ENCODE assay signal across 14 cellular contexts in the genomic region with DNA sequence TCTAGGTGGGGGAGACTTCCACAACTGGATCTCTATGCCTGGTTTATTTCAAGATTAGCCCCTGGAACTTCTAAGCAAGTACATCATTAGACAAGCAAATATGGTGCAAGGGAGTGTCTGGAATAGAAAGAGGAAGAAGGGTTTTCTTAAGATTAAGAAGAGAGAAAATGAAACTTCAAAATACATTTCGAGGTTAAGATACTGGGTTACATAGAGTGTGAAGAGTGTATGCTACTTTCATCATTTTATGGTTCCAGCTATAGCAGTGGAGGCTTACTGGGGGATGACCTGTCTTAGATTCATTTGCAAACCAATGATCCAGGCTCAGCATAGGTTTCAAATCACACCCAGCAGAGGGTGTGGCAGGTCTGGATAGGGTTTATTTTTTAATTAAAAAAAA.
DNase-seq lines count a peak whose midpoint lies in the region; ATAC-seq and TF ChIP-seq lines count a peak whose summit lies in the region.
"Had no signal": no experiment of that assay in that cellular context is flagged by ENCODE, and none has a peak within 500 bp of the region (broad histone marks: within the 10 kb centered on the region; RNA-seq: fewer than 3 reads in every experiment).

No MANE protein-coding gene starts in this region.

- H3K4me3 Mint-ChIP-seq in activated naive CD4-positive, alpha-beta T cell treated with anti-CD3 and anti-CD28 coated beads, Interleukin-2, amount 10 ng/mL, durations not matched to agents 7 days and 5 days, result no peak overlapping the region
- no peak overlapping the region for H3K4me3 Mint-ChIP-seq in endothelial cell (ENCODE audit: unreplicated experiment)
- H3K4me3 Mint-ChIP-seq: activated CD4-positive, alpha-beta memory T cell treated with anti-CD3 and anti-CD28 coated beads for 36 hours; CD8-positive, alpha-beta T cell had no signal

- no peak for TF ChIP-seq CTCF in endothelial cell (IDR thresholded peaks at IDR 0.05; ENCODE audit: unreplicated experiment)

- CTCF ChIA-PET in activated naive CD4-positive, alpha-beta T cell treated with anti-CD3 and anti-CD28 coated beads, Interleukin-2, amount 10 ng/mL, durations not matched to agents 7 days and 5 days (lab: Charles Lee), result no interaction called here

- H3K27ac Mint-ChIP-seq in activated naive CD4-positive, alpha-beta T cell treated with anti-CD3 and anti-CD28 coated beads, Interleukin-2, amount 10 ng/mL, durations not matched to agents 7 days and 5 days, result no peak overlapping the region
- no peak overlapping the region for H3K27ac Mint-ChIP-seq in endothelial cell (ENCODE audit: unreplicated experiment)
- H3K27ac Mint-ChIP-seq: activated CD4-positive, alpha-beta memory T cell treated with anti-CD3 and anti-CD28 coated beads for 36 hours; CD8-positive, alpha-beta T cell had no signal

- peaks cover 11% of the 10 kb centered on the region for H3K4me1 Mint-ChIP-seq in activated naive CD4-positive, alpha-beta T cell treated with anti-CD3 and anti-CD28 coated beads, Interleukin-2, amount 10 ng/mL, durations not matched to agents 7 days and 5 days
- peaks cover 3% of the 10 kb centered on the region for H3K4me1 Mint-ChIP-seq in endothelial cell (ENCODE audit: unreplicated experiment)

- DNase-seq in NOMO-1 treated with dmso at 0.1 percent for 144 hours (lab: John Stamatoyannopoulos, UW; ENCODE audit: unreplicated experiment) (peak; percentile 64), activated gamma-delta T cell (lab: John Stamatoyannopoulos, UW) (no peak), NCI-H226 (no peak), endothelial cell (ENCODE audit: low spot score) (no peak)
- DNase-seq in activated naive CD4-positive, alpha-beta T cell treated with anti-CD3 and anti-CD28 coated beads, Interleukin-2, amount 10 ng/mL, durations not matched to agents 7 days and 5 days, result no peak
- DNase-seq: activated CD4-positive, alpha-beta memory T cell treated with anti-CD3 and anti-CD28 coated beads for 36 hours; CD8-positive, alpha-beta T cell; head of caudate nucleus; lower lobe of right lung; upper lobe of left lung had no signal

- peaks cover 30% of the 10 kb centered on the region for H3K9me3 Mint-ChIP-seq in activated naive CD4-positive, alpha-beta T cell treated with anti-CD3 and anti-CD28 coated beads, Interleukin-2, amount 10 ng/mL, durations not matched to agents 7 days and 5 days
- no peaks in the 10 kb centered on the region for H3K9me3 Mint-ChIP-seq in endothelial cell (ENCODE audit: unreplicated experiment)

- ATAC-seq in GM18870 (IDR thresholded peaks at IDR 0.05; ENCODE audit: unreplicated experiment), result peak; percentile 96
- peak; percentile 91 for ATAC-seq in GM21526 (IDR thresholded peaks at IDR 0.05; ENCODE audit: low FRiP score, unreplicated experiment)
- ATAC-seq in HG03095 (IDR thresholded peaks at IDR 0.05; ENCODE audit: unreplicated experiment), result peak; percentile 96
- ATAC-seq: CD8-positive, alpha-beta T cell; lower lobe of right lung; SK-N-SH treated with all-trans-retinoic acid at 6 μM for 48 hours had no signal

- peaks cover 15% of the 10 kb centered on the region for H3K27me3 Mint-ChIP-seq in activated naive CD4-positive, alpha-beta T cell treated with anti-CD3 and anti-CD28 coated beads, Interleukin-2, amount 10 ng/mL, durations not matched to agents 7 days and 5 days
- peaks cover 3% of the 10 kb centered on the region for H3K27me3 Mint-ChIP-seq in endothelial cell (ENCODE audit: unreplicated experiment)
- H3K27me3 Mint-ChIP-seq: activated CD4-positive, alpha-beta memory T cell treated with anti-CD3 and anti-CD28 coated beads for 36 hours had no signal

- H3K36me3 Mint-ChIP-seq in activated naive CD4-positive, alpha-beta T cell treated with anti-CD3 and anti-CD28 coated beads, Interleukin-2, amount 10 ng/mL, durations not matched to agents 7 days and 5 days, result peaks cover 9% of the 10 kb centered on the region
- H3K36me3 Mint-ChIP-seq in endothelial cell (ENCODE audit: low read depth, unreplicated experiment), result no peaks in the 10 kb centered on the region
